ENCODE assay signal across 9 cellular contexts in genomic region chr6:144265390-144265789, GRCh38. TPM values are rescaled to one million over a fixed set of nuclear protein-coding genes. Genes with fewer than 3 reads are reported as not detected.
DNase-seq lines count a peak whose midpoint lies in the region; ATAC-seq and TF ChIP-seq lines count a peak whose summit lies in the region.
"Had no signal": no experiment of that assay in that cellular context is flagged by ENCODE, and none has a peak within 500 bp of the region (broad histone marks: within the 10 kb centered on the region; RNA-seq: fewer than 3 reads in every experiment).

No MANE protein-coding gene starts in this region.

- no peaks in the 10 kb centered on the region for H3K27me3 Mint-ChIP-seq in mesothelial cell of epicardium (ENCODE audit: low read depth)

- no peaks in the 10 kb centered on the region for H3K9me3 ChIP-seq in ascending aorta

- H3K4me3 Mint-ChIP-seq in mesothelial cell of epicardium = peak overlapping the region; percentile 23

- no peaks in the 10 kb centered on the region for H3K36me3 ChIP-seq in ascending aorta

- peak; percentile 86 for ATAC-seq in GM19043 (IDR thresholded peaks at IDR 0.05; ENCODE audit: low read depth, unreplicated experiment)
- ATAC-seq in HG03442 (IDR thresholded peaks at IDR 0.05; ENCODE audit: unreplicated experiment) = peak; percentile 79
- no peak for ATAC-seq in HG03045 (IDR thresholded peaks at IDR 0.05; ENCODE audit: unreplicated experiment)
- ATAC-seq: K562 had no signal

- H3K9me3 Mint-ChIP-seq in mesothelial cell of epicardium = peaks cover 7% of the 10 kb centered on the region

- H3K4me3 ChIP-seq in ascending aorta = no peak overlapping the region
- H3K4me3 ChIP-seq: K562 had no signal

- intact Hi-C loops in ascending aorta (cut with DNase I) = loop anchor here (2.0 kb wide), 1 partner anchor 17 kb away; no protein-coding TSS in a partner anchor

- peak overlapping the region; percentile 60 to 81 for H3K27ac ChIP-seq in ascending aorta

- H3K27ac Mint-ChIP-seq in mesothelial cell of epicardium = peak overlapping the region; percentile 98

- H3K4me1 Mint-ChIP-seq in mesothelial cell of epicardium = peaks cover 31% of the 10 kb centered on the region

- peaks cover 0 to 24% of the 10 kb centered on the region in 2 donors for H3K4me1 ChIP-seq in ascending aorta

- TF ChIP-seq CTCF in ascending aorta (IDR thresholded peaks at IDR 0.05) (no peak), mesothelial cell of epicardium (IDR thresholded peaks at IDR 0.05; ENCODE audit: unreplicated experiment) (no peak)

- in situ Hi-C loops in G401 (cut with HindIII; ENCODE audit: low sequenced_read_pairs) = no loop called here

- H3K27me3 ChIP-seq in ascending aorta = no peaks in the 10 kb centered on the region

- DNase-seq in ascending aorta (ENCODE audit: low spot score in 2 of 2) = no peak
- DNase-seq in mesothelial cell of epicardium (ENCODE audit: low spot score in 2 of 2, unreplicated experiment in 2 of 2) = no peak
- DNase-seq in NCI-H1092 (lab: John Stamatoyannopoulos, UW) = no peak
- no peak for DNase-seq in G401 (ENCODE audit: low spot score)
- DNase-seq in stimulated activated CD4-positive, alpha-beta T cell treated with anti-CD3 and anti-CD28 coated beads, Interleukin-4, amount 100 ng/mL, for 4 hours = no peak

- peaks cover under 1% of the 10 kb centered on the region for H3K36me3 Mint-ChIP-seq in mesothelial cell of epicardium

RNA-seq across cellular contexts. Expression of gene UTRN, which starts 19.7 kb away (rescaled TPM):
- total RNA-seq in ascending aorta (69.9 TPM), mesothelial cell of epicardium (133 to 148 TPM (median 146 TPM) in 3 replicates)
- total RNA-seq in G401 (2014; rRNA removed; shearing (Covaris generic)) = not detected in 2 replicates

Comparison
In these comparisons a context has a peak if more than half of its experiments do, and no peak if none do; other contexts are left out.
1. RNA of gene UTRN, which starts 19.7 kb away (total RNA-seq): 133 to 148 TPM in mesothelial cell of epicardium and 69.9 TPM in ascending aorta (single experiment); not detected in G401; every median in the first group is over 10 times any median in the second.